23 cellular contexts compared by ENCODE assay signal in the genomic region with DNA sequence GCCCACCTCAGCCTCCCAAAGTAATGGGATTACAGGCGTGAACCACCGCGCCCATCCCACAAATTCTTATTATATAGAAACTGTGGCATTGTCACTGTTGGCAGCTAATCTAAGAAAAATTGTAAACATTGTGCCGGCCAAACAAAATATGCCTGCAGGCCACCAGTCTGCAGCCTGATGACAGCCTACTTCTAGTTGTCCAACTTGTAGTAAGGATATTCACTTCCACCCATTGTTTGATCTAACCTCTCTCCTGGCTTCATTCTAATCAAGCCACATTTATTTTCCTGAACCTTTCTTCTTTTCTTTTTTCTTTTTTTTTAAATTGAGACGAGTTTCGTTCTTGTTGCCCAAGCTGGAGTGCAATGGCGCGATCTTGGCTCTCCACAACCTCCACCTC.
"Had no signal": no experiment of that assay in that cellular context is flagged by ENCODE, and none has a peak within 500 bp of the region (broad histone marks: within the 10 kb centered on the region; RNA-seq: fewer than 3 reads in every experiment).

No MANE protein-coding gene starts in this region.

- H3K27ac ChIP-seq: colonic mucosa, coronary artery, dorsolateral prefrontal cortex, epithelial cell of prostate, esophagus muscularis mucosa, esophagus squamous epithelium, foreskin keratinocyte, gastrocnemius medialis, gastroesophageal sphincter, heart left ventricle, heart right ventricle had no signal

- H3K36me3 ChIP-seq: colonic mucosa, esophagus muscularis mucosa, esophagus squamous epithelium, gastrocnemius medialis, gastroesophageal sphincter, heart left ventricle, heart right ventricle had no signal

- H3K9me3 ChIP-seq: colonic mucosa, esophagus muscularis mucosa, esophagus squamous epithelium, gastrocnemius medialis, gastroesophageal sphincter, heart left ventricle, heart right ventricle had no signal

- H3K4me3 ChIP-seq: colonic mucosa, coronary artery, dorsolateral prefrontal cortex, esophagus muscularis mucosa, esophagus squamous epithelium, gastrocnemius medialis, gastroesophageal sphincter, heart left ventricle, heart right ventricle had no signal

- DNase-seq: colonic mucosa; cortex of kidney; dermis blood vessel endothelial cell; dorsolateral prefrontal cortex; effector CD4-positive, alpha-beta T cell; effector CD8-positive, alpha-beta T cell; effector memory CD4-positive, alpha-beta T cell; effector memory CD8-positive, alpha-beta T cell; endodermal cell; erythroblast; esophagus squamous epithelium; foreskin fibroblast; foreskin keratinocyte; foreskin melanocyte; gastrocnemius medialis; glutamatergic neuron; head of caudate nucleus; heart left ventricle; heart right ventricle had no signal

- H3K4me1 ChIP-seq: colonic mucosa, esophagus muscularis mucosa, gastrocnemius medialis, gastroesophageal sphincter, heart left ventricle, heart right ventricle had no signal

- H3K27me3 ChIP-seq: colonic mucosa, dorsolateral prefrontal cortex, esophagus muscularis mucosa, esophagus squamous epithelium, foreskin keratinocyte, gastrocnemius medialis, heart left ventricle, heart right ventricle had no signal
